1 cellular context compared by ENCODE assay signal in genomic region chr21:33392586-33392985, GRCh38.
TF ChIP-seq lines count a peak whose summit lies in the region.

No MANE protein-coding gene starts in this region.

TF ChIP-seq in IMR-90, 13 proteins besides CTCF, POLR2A, EP300 and RAD21 (continued from another document):
- TF ChIP-seq RFX5 (IDR thresholded peaks at IDR 0.05; ENCODE audit: low read depth, low read length) = no peak
TF ChIP-seq in IMR-90: peak in this region for 0.
